18 cellular contexts compared by ENCODE assay signal in the genomic region with DNA sequence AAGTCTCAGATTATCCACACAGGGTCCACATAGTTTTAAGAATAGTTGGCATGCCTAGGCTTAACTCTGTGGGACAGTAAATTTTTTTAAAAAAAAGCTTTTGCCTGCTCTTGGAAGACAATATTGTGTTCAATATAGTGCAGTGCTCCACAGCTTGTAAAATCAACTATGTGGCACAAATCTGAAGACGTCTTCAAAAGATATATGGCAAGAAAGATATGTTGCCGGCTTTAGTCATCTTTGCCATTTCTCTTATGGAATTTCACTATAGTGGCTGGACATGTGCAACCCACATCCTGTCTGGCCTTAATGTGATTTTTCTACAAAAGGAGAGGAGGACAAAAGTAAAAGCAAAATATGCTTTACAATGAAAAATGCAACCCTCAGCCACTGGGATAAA.
"Had no signal": no experiment of that assay in that cellular context is flagged by ENCODE, and none has a peak within 500 bp of the region (broad histone marks: within the 10 kb centered on the region; RNA-seq: fewer than 3 reads in every experiment).

No MANE protein-coding gene starts in this region.

- H3K4me1 ChIP-seq: SJSA1 had no signal

- H3K4me3 ChIP-seq: SJSA1, SK-N-MC had no signal

- H3K27ac ChIP-seq: SJSA1, SK-N-MC had no signal

- DNase-seq: Karpas-422, KG1, MM.1S, NCI-H1092 treated with DMSO at 0.1 percent for 48 hours, NCI-H1436, NCI-H187, NCI-H2029, NCI-H2171 treated with DMSO at 0.1 percent for 48 hours, NCI-H2227 treated with DMSO at 0.1 percent for 48 hours, NCI-H524, NCI-H526 treated with DMSO at 0.1 percent for 48 hours, NCI-H774, Right ventricle myocardium superior, RPMI8226, SIG-M5 had no signal

- H3K36me3 ChIP-seq: SJSA1 had no signal

- ATAC-seq: HepG2 had no signal

- H3K9me3 ChIP-seq: SJSA1 had no signal

- H3K27me3 ChIP-seq: SJSA1 had no signal
